ENCODE assay signal across 1 cellular context in genomic region chr4:100494166-100494565, GRCh38.
TF ChIP-seq lines count a peak whose summit lies in the region.

No MANE protein-coding gene starts in this region.

TF ChIP-seq in WTC11, 78 proteins besides CTCF, POLR2A, EP300 and RAD21 (continued from another document):
- TF ChIP-seq ZNF281 (CRISPR knock-in tag; IDR thresholded peaks at IDR 0.05) (no peak), TCF7 (CRISPR knock-in tag; IDR thresholded peaks at IDR 0.05; ENCODE audit: low read depth) (no peak), NFATC4 (CRISPR knock-in tag; IDR thresholded peaks at IDR 0.05) (no peak), ERG (CRISPR knock-in tag; IDR thresholded peaks at IDR 0.05) (no peak), USF2 (CRISPR knock-in tag; IDR thresholded peaks at IDR 0.05) (no peak), ATF1 (CRISPR knock-in tag; IDR thresholded peaks at IDR 0.05) (no peak), SMAD3 (CRISPR knock-in tag; IDR thresholded peaks at IDR 0.05; ENCODE audit: borderline replicate concordance) (no peak), CBFB (CRISPR knock-in tag; IDR thresholded peaks at IDR 0.05; ENCODE audit: low read depth) (no peak), FOXJ3 (CRISPR knock-in tag; IDR thresholded peaks at IDR 0.05; ENCODE audit: borderline replicate concordance) (no peak), JUN (CRISPR knock-in tag; IDR thresholded peaks at IDR 0.05) (no peak)
